8 cellular contexts compared by ENCODE assay signal in genomic region chr9:124286292-124286931, GRCh38. TPM values are rescaled to one million over a fixed set of nuclear protein-coding genes. Genes with fewer than 3 reads are reported as not detected.
A peak's percentile ranks its signal among the peaks of the same experiment; 100 is the strongest.
DNase-seq lines count a peak whose midpoint lies in the region; ATAC-seq and TF ChIP-seq lines count a peak whose summit lies in the region.

No MANE protein-coding gene starts in this region.

- H3K4me3 ChIP-seq in A673 (ENCODE audit: low read depth, low read length, poor library complexity, severe bottlenecking), result no peak overlapping the region

- no peak overlapping the region for H3K27ac ChIP-seq in A673 (ENCODE audit: low read depth, low read length, poor library complexity, severe bottlenecking)

- no TSS peak for BruUV-seq in A673 (replicated peaks; lab: Mats Ljungman, UMichigan)

- H3K36me3 Mint-ChIP-seq in dendritic cell treated with granulocyte-macrophage colony-stimulating factor and Interleukin-4, amounts not matched to agents 40 ng/mL and 50 ng/mL, for 4 days (ENCODE audit: low read depth), result peaks cover 74% of the 10 kb centered on the region

- no peaks in the 10 kb centered on the region for H3K27me3 Mint-ChIP-seq in dendritic cell treated with granulocyte-macrophage colony-stimulating factor and Interleukin-4, amounts not matched to agents 40 ng/mL and 50 ng/mL, for 4 days

- TF ChIP-seq CTCF in A673 (conservative IDR thresholded peaks at IDR 0.05; ENCODE audit: low read depth, low read length), result no peak

- peaks cover 97% of the 10 kb centered on the region for H3K4me1 Mint-ChIP-seq in dendritic cell treated with granulocyte-macrophage colony-stimulating factor and Interleukin-4, amounts not matched to agents 40 ng/mL and 50 ng/mL, for 4 days (ENCODE audit: low read depth)

- H3K9me3 Mint-ChIP-seq in dendritic cell treated with granulocyte-macrophage colony-stimulating factor and Interleukin-4, amounts not matched to agents 40 ng/mL and 50 ng/mL, for 4 days, result no peaks in the 10 kb centered on the region

- POLR2A ChIA-PET in A673 (lab: Charles Lee; ENCODE audit: low non-redundant PET), result no interaction called here

- peak overlapping the region; percentile 90 for H3K27ac Mint-ChIP-seq in dendritic cell treated with granulocyte-macrophage colony-stimulating factor and Interleukin-4, amounts not matched to agents 40 ng/mL and 50 ng/mL, for 4 days

- peaks cover 22% of the 10 kb centered on the region for H3K4me1 ChIP-seq in A673 (ENCODE audit: insufficient read depth, low read length, poor library complexity, severe bottlenecking)

- CTCF ChIA-PET in A673 (lab: Charles Lee), result no interaction called here

- H3K36me3 ChIP-seq in A673 (ENCODE audit: insufficient read depth, low read length, poor library complexity, severe bottlenecking), result peaks cover 3% of the 10 kb centered on the region

- intact Hi-C loops in dendritic cell treated with granulocyte-macrophage colony-stimulating factor and Interleukin-4, amounts not matched to agents 40 ng/mL and 50 ng/mL, for 4 days (cut with micrococcal nuclease), result no loop called here
- intact Hi-C loops in A673 (cut with micrococcal nuclease; ENCODE audit: unreplicated experiment), result no loop called here

- H3K9me3 ChIP-seq in A673 (ENCODE audit: low read depth, low read length, poor library complexity, severe bottlenecking), result no peaks in the 10 kb centered on the region

- ATAC-seq in GM18519 (IDR thresholded peaks at IDR 0.05; ENCODE audit: low FRiP score, unreplicated experiment), result peak; percentile 36
- ATAC-seq in HG02852 (IDR thresholded peaks at IDR 0.05; ENCODE audit: unreplicated experiment), result peak; percentile 53

- H3K4me3 Mint-ChIP-seq in dendritic cell treated with granulocyte-macrophage colony-stimulating factor and Interleukin-4, amounts not matched to agents 40 ng/mL and 50 ng/mL, for 4 days, result peak overlapping the region; percentile 77

- peak; percentile 67 for DNase-seq in T1000 (lab: John Stamatoyannopoulos, UW)
- DNase-seq in pulmonary artery endothelial cell (ENCODE audit: low read depth, low spot score), result peak; percentile 46
- no peak for DNase-seq in NK-92 (lab: John Stamatoyannopoulos, UW; ENCODE audit: unreplicated experiment)
- DNase-seq in SKM-1 treated with dmso at 0.1 percent for 144 hours (lab: John Stamatoyannopoulos, UW; ENCODE audit: unreplicated experiment), result no peak
- no peak for DNase-seq in A673 (ENCODE audit: low spot score)

- H3K27me3 ChIP-seq in A673 (replicated peaks; ENCODE audit: insufficient read depth, low read depth, low read length, poor library complexity), result no peaks in the 10 kb centered on the region

RNA-seq across cellular contexts. Expression of gene NEK6, which starts 28.7 kb away (rescaled TPM):
- total RNA-seq in pulmonary artery endothelial cell (37.5 and 46.9 TPM in 2 replicates), A673 (2021) (23.3 and 35.9 TPM in 2 replicates)

Comparison
In these comparisons a context has a peak if more than half of its experiments do, and no peak if none do; other contexts are left out.
1. DNase-seq: peak in T1000 (single experiment) and pulmonary artery endothelial cell (single experiment); none in NK-92 (single experiment), SKM-1 treated with dmso at 0.1 percent for 144 hours (single experiment) and A673 (single experiment).